ENCODE assay signal across 9 cellular contexts in genomic region chr19:35546532-35546931, GRCh38. TPM values are rescaled to one million over a fixed set of nuclear protein-coding genes. Genes with fewer than 3 reads are reported as not detected.
DNase-seq lines count a peak whose midpoint lies in the region; ATAC-seq, FAIRE-seq and TF ChIP-seq lines count a peak whose summit lies in the region.
"Had no signal": no experiment of that assay in that cellular context is flagged by ENCODE, and none has a peak within 500 bp of the region (broad histone marks: within the 10 kb centered on the region; RNA-seq: fewer than 3 reads in every experiment).

No MANE protein-coding gene starts in this region.

- BruUV-seq in PC-9 (replicated peaks; lab: Mats Ljungman, UMichigan) (no TSS peak), endothelial cell of umbilical vein (replicated peaks; lab: Mats Ljungman, UMichigan) (no TSS peak)

- no peak for FAIRE-seq in endothelial cell of umbilical vein (lab: Jason Lieb, UNC)

- peak overlapping the region; percentile 91 for H3K9ac ChIP-seq in ES-I3 (ENCODE audit: low read depth, low read length)
- peak overlapping the region; percentile 58 for H3K9ac ChIP-seq in endothelial cell of umbilical vein (replicated peaks; ENCODE audit: extremely low read depth, insufficient read depth, low read length)
- H3K9ac ChIP-seq in rectal smooth muscle tissue (ENCODE audit: low read length) = peak overlapping the region; percentile 77

- CTCF ChIA-PET in PC-9 (lab: Charles Lee) (no interaction called here), endothelial cell of umbilical vein (lab: Charles Lee) (no interaction called here)

- no peaks in the 10 kb centered on the region for H3F3A ChIP-seq in PC-9 (ENCODE audit: insufficient read depth, low read depth)

- intact Hi-C loops in PC-9 (cut with micrococcal nuclease; ENCODE audit: unreplicated experiment) = loop anchor here (5.0 kb wide), 2 partner anchors 96 to 386 kb away; partner anchors contain the start of gene ETV2
- intact Hi-C loops in endothelial cell of umbilical vein (cut with micrococcal nuclease) = loop anchor here (5.0 kb wide), 2 partner anchors 81 to 146 kb away; partner anchors contain the start of gene RBM42

- H3K9me1 ChIP-seq in endothelial cell of umbilical vein (replicated peaks; ENCODE audit: control insufficient read depth, extremely low read depth, insufficient read depth, low read length) = no peaks in the 10 kb centered on the region

- H2AFZ ChIP-seq in PC-9 (peak overlapping the region; percentile 99; the same call in 1 of the 2 replicates), endothelial cell of umbilical vein (ENCODE audit: low read depth, low read length) (peak overlapping the region; percentile 81)

- H3K4me3 ChIP-seq in PC-9 (peak overlapping the region; percentile 100), endothelial cell of umbilical vein (replicated peaks in 1 of 3; ENCODE audit: insufficient read depth in 1 of 3, low read depth in 1 of 3, low read length in 3 of 3) (peak overlapping the region in 1 of 3 experiments; percentile 88), rectal smooth muscle tissue (ENCODE audit: low read length) (peak overlapping the region; percentile 92)

- TF ChIP-seq CTCF in PC-9 (conservative IDR thresholded peaks at IDR 0.05) (no peak), endothelial cell of umbilical vein (IDR thresholded peaks at IDR 0.05; ENCODE audit: extremely low read depth in 1 of 2, insufficient read depth in 1 of 2, low read depth in 1 of 2, low read length in 2 of 2) (no peak)

- H3K9me2 ChIP-seq in PC-9 (ENCODE audit: insufficient read depth) = no peaks in the 10 kb centered on the region

- H3K27ac ChIP-seq in PC-9 (no peak overlapping the region), endothelial cell of umbilical vein (ENCODE audit: insufficient read depth, low read depth, low read length) (no peak overlapping the region), rectal smooth muscle tissue (ENCODE audit: low read depth, low read length) (no peak overlapping the region)

- H4K20me1 ChIP-seq in PC-9 (ENCODE audit: insufficient read depth) (no peaks in the 10 kb centered on the region; the same call in 1 of the 2 replicates), endothelial cell of umbilical vein (replicated peaks; ENCODE audit: control insufficient read depth, extremely low read depth, insufficient read depth, low read length) (no peaks in the 10 kb centered on the region)

- DNase-seq in PC-9 (no peak), endothelial cell of umbilical vein (ENCODE audit: low read depth, low spot score) (no peak), OCI-M2 (lab: John Stamatoyannopoulos, UW; ENCODE audit: unreplicated experiment) (no peak), GM19240 (ENCODE audit: insufficient read length, low spot score) (no peak), NCI-H1092 (lab: John Stamatoyannopoulos, UW) (no peak)

- TF ChIP-seq POLR2A in endothelial cell of umbilical vein (IDR thresholded peaks at IDR 0.05; ENCODE audit: low read depth, low read length) = no peak

- H3K27me3 ChIP-seq in PC-9 (ENCODE audit: insufficient read depth, low read depth) (no peaks in the 10 kb centered on the region), endothelial cell of umbilical vein (ENCODE audit: control insufficient read depth in 2 of 2, insufficient read depth in 2 of 2, low read length in 2 of 2) (no peaks in the 10 kb centered on the region), rectal smooth muscle tissue (ENCODE audit: control insufficient read depth, insufficient read depth, low read length) (no peaks in the 10 kb centered on the region)

- dilution Hi-C loops in endothelial cell of umbilical vein (cut with MboI; ENCODE audit: extremely low pct_ligation_motif_present, low sequenced_read_pairs) = no loop called here

- POLR2A ChIA-PET in PC-9 (lab: Charles Lee; ENCODE audit: unreplicated experiment) (interaction anchor here (0.6 kb wide), 1 partner anchor 147 kb away, joined by 19 read pairs; no protein-coding TSS in a partner anchor), endothelial cell of umbilical vein (lab: Charles Lee) (no interaction called here)

- H3K79me2 ChIP-seq in PC-9 (ENCODE audit: low read depth) = peaks cover 42% of the 10 kb centered on the region
- peaks cover 15% of the 10 kb centered on the region for H3K79me2 ChIP-seq in endothelial cell of umbilical vein (ENCODE audit: control insufficient read depth, insufficient read depth, low read length)

- peaks cover 3% of the 10 kb centered on the region; the same call in 1 of the 2 replicates for H3K36me3 ChIP-seq in ES-I3 (ENCODE audit: insufficient read depth, low read length)
- H3K36me3 ChIP-seq in PC-9 (ENCODE audit: low read depth) = peaks cover 6% of the 10 kb centered on the region; the same call in 1 of the 2 replicates
- H3K36me3 ChIP-seq in endothelial cell of umbilical vein (ENCODE audit: control insufficient read depth in 2 of 2, extremely low read depth in 1 of 2, insufficient read depth in 2 of 2, low read length in 2 of 2) = no peaks in the 10 kb centered on the region
- H3K36me3 ChIP-seq in rectal smooth muscle tissue (ENCODE audit: control insufficient read depth, insufficient read depth, low read length) = peaks cover 7% of the 10 kb centered on the region

- H3K4me1 ChIP-seq in ES-I3 (ENCODE audit: insufficient read depth, low read length) (peaks cover 5% of the 10 kb centered on the region; the same call in 1 of the 2 replicates), PC-9 (replicated peaks; ENCODE audit: insufficient read depth) (peaks cover 14% of the 10 kb centered on the region), endothelial cell of umbilical vein (ENCODE audit: control insufficient read depth, extremely low read depth, insufficient read depth, low read length) (peaks cover 16% of the 10 kb centered on the region), rectal smooth muscle tissue (ENCODE audit: control insufficient read depth, insufficient read depth, low read length) (peaks cover 14% of the 10 kb centered on the region)

- H3K9me3 ChIP-seq in ES-I3 (ENCODE audit: control insufficient read depth, insufficient read depth, low read length) (no peaks in the 10 kb centered on the region), PC-9 (ENCODE audit: insufficient read depth, low read depth) (no peaks in the 10 kb centered on the region), endothelial cell of umbilical vein (replicated peaks; ENCODE audit: control insufficient read depth, insufficient read depth, low read length) (no peaks in the 10 kb centered on the region)

- H3K4me2 ChIP-seq in PC-9 (peak overlapping the region; percentile 98), endothelial cell of umbilical vein (ENCODE audit: insufficient read depth, low read length) (peak overlapping the region; percentile 88)

- no peak for ATAC-seq in HG02973 (IDR thresholded peaks at IDR 0.05; ENCODE audit: unreplicated experiment)

TF ChIP-seq in endothelial cell of umbilical vein, 7 proteins besides CTCF, POLR2A, EP300 and RAD21 (continues in another document):
- TF ChIP-seq JUN (IDR thresholded peaks at IDR 0.05; ENCODE audit: borderline replicate concordance, insufficient read depth, insufficient read length, low read depth) = no peak

RNA-seq across cellular contexts. Expression of gene TMEM147, which starts 1.1 kb away (rescaled TPM):
- total RNA-seq in PC-9 (2021) (82.6 and 95.9 TPM in 2 replicates), endothelial cell of umbilical vein (75.8 and 76.1 TPM in 2 replicates)
- polyA plus RNA-seq in endothelial cell of umbilical vein = 214 and 246 TPM in 2 replicates
- 139 and 141 TPM in 2 replicates for polyA plus RNA-seq in endothelial cell of umbilical vein (2011; cell fraction: cytosol; rRNA removed)
- polyA plus RNA-seq in endothelial cell of umbilical vein (2011; cell fraction: nucleus; rRNA removed) = 67.0 and 76.7 TPM in 2 replicates
- 120 and 124 TPM in 2 replicates for polyA plus RNA-seq in endothelial cell of umbilical vein (2012)
- 153 and 162 TPM in 2 replicates for polyA minus RNA-seq in endothelial cell of umbilical vein
- 103 TPM for polyA minus RNA-seq in endothelial cell of umbilical vein (2011; cell fraction: cytosol; rRNA and poly(A)+ RNA removed)
- 14.3 and 22.6 TPM in 2 replicates for polyA minus RNA-seq in endothelial cell of umbilical vein (2011; cell fraction: nucleus; rRNA and poly(A)+ RNA removed)

RNA-seq across cellular contexts. Expression of gene GAPDHS, which starts 13.3 kb away (rescaled TPM):
- total RNA-seq in PC-9 (2021) = not detected in 2 replicates
- not detected in 2 replicates for total RNA-seq in endothelial cell of umbilical vein
- polyA plus RNA-seq in endothelial cell of umbilical vein = not detected in 2 replicates
- polyA plus RNA-seq in endothelial cell of umbilical vein (2011; cell fraction: cytosol; rRNA removed) = not detected in 2 replicates
- not detected in 2 replicates for polyA plus RNA-seq in endothelial cell of umbilical vein (2011; cell fraction: nucleus; rRNA removed)
- polyA plus RNA-seq in endothelial cell of umbilical vein (2012) = not detected in 2 replicates
- not detected in 2 replicates for polyA minus RNA-seq in endothelial cell of umbilical vein
- polyA minus RNA-seq in endothelial cell of umbilical vein (2011; cell fraction: cytosol; rRNA and poly(A)+ RNA removed) = not detected
- polyA minus RNA-seq in endothelial cell of umbilical vein (2011; cell fraction: nucleus; rRNA and poly(A)+ RNA removed) = not detected in 2 replicates
- total RNA-seq: lung had no signal
- polyA plus RNA-seq: lung had no signal

RNA-seq across cellular contexts. Expression of gene ATP4A, which starts 16.9 kb away (rescaled TPM):
- total RNA-seq in PC-9 (2021) = not detected in 2 replicates
- total RNA-seq in endothelial cell of umbilical vein = not detected in 2 replicates
- polyA plus RNA-seq in endothelial cell of umbilical vein = not detected in 2 replicates
- polyA plus RNA-seq in endothelial cell of umbilical vein (2011; cell fraction: cytosol; rRNA removed) = not detected in 2 replicates
- polyA plus RNA-seq in endothelial cell of umbilical vein (2011; cell fraction: nucleus; rRNA removed) = not detected in 2 replicates
- not detected in 2 replicates for polyA plus RNA-seq in endothelial cell of umbilical vein (2012)
- not detected in 2 replicates for polyA minus RNA-seq in endothelial cell of umbilical vein
- not detected for polyA minus RNA-seq in endothelial cell of umbilical vein (2011; cell fraction: cytosol; rRNA and poly(A)+ RNA removed)
- polyA minus RNA-seq in endothelial cell of umbilical vein (2011; cell fraction: nucleus; rRNA and poly(A)+ RNA removed) = not detected in 2 replicates
- total RNA-seq: lung had no signal

RNA-seq across cellular contexts. Expression of gene SBSN, which starts 18.4 kb away (rescaled TPM):
- total RNA-seq in PC-9 (2021) (0.76 and 0.88 TPM in 2 replicates), endothelial cell of umbilical vein (not detected in 2 replicates)
- polyA plus RNA-seq in endothelial cell of umbilical vein = not detected in 2 replicates
- not detected in 2 replicates for polyA plus RNA-seq in endothelial cell of umbilical vein (2011; cell fraction: cytosol; rRNA removed)
- 0.07 TPM in 1 of 2 replicates, not detected in the other for polyA plus RNA-seq in endothelial cell of umbilical vein (2011; cell fraction: nucleus; rRNA removed)
- not detected in 2 replicates for polyA plus RNA-seq in endothelial cell of umbilical vein (2012)
- not detected in 2 replicates for polyA minus RNA-seq in endothelial cell of umbilical vein
- not detected for polyA minus RNA-seq in endothelial cell of umbilical vein (2011; cell fraction: cytosol; rRNA and poly(A)+ RNA removed)
- not detected in 2 replicates for polyA minus RNA-seq in endothelial cell of umbilical vein (2011; cell fraction: nucleus; rRNA and poly(A)+ RNA removed)

RNA-seq across cellular contexts. Expression of gene DMKN, which starts 33.1 kb away (rescaled TPM):
- 135 and 144 TPM in 2 replicates for total RNA-seq in PC-9 (2021)
- total RNA-seq in endothelial cell of umbilical vein = not detected in 2 replicates
- polyA plus RNA-seq in endothelial cell of umbilical vein = not detected in 2 replicates
- not detected in 2 replicates for polyA plus RNA-seq in endothelial cell of umbilical vein (2011; cell fraction: cytosol; rRNA removed)
- not detected in 2 replicates for polyA plus RNA-seq in endothelial cell of umbilical vein (2011; cell fraction: nucleus; rRNA removed)
- polyA plus RNA-seq in endothelial cell of umbilical vein (2012) = not detected in 2 replicates
- not detected in 2 replicates for polyA minus RNA-seq in endothelial cell of umbilical vein
- 17.7 TPM for polyA minus RNA-seq in endothelial cell of umbilical vein (2011; cell fraction: cytosol; rRNA and poly(A)+ RNA removed)
- not detected in 2 replicates for polyA minus RNA-seq in endothelial cell of umbilical vein (2011; cell fraction: nucleus; rRNA and poly(A)+ RNA removed)
